ENCODE assay signal across 25 cellular contexts in the genomic region with DNA sequence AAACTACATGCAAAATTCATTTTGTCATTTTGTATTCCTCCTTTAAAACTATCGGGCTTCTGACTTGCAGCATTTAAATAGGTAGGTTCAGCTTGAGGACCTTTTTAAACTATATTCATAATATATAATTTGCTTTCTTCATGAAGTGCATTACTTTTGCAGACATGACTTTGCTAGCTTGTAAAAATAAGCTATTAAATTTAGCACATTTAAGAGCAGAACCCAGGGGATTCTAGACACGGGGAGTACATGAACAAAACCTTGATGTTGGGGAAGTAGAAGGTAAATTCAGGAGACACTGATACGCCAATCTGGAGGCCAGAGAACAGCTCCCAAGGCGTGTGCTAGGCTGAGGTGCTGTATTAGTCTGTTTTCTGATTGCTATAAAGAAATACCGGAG.
"Had no signal": no experiment of that assay in that cellular context is flagged by ENCODE, and none has a peak within 500 bp of the region (broad histone marks: within the 10 kb centered on the region; RNA-seq: fewer than 3 reads in every experiment).

No MANE protein-coding gene starts in this region.

- ATAC-seq: stimulated activated effector memory CD8-positive, alpha-beta T cell treated with anti-CD3 and anti-CD28 coated beads, Interleukin-12 subunit alpha, Interleukin-12 subunit beta, amount 100 ng/mL, for 72 hours; stimulated activated memory B cell treated with anti-CD40 and anti-IgM and Interleukin-4, amounts not matched to agents 10 μg/mL and 1 μg/mL and 100 μg/mL, for 72 hours; stimulated activated naive B cell treated with anti-CD40 and anti-IgM and Interleukin-4, amounts not matched to agents 10 μg/mL and 1 μg/mL and 100 μg/mL, for 72 hours; stimulated activated naive CD8-positive, alpha-beta T cell treated with anti-CD3 and anti-CD28 coated beads, Interleukin-15, amount 100 ng/mL, for 72 hours; stimulated activated naive CD8-positive, alpha-beta T cell treated with anti-CD3 and anti-CD28 coated beads, Interleukin-15, Interleukin-2, amounts not matched to agents 100 U/mL and 50 U/mL, for 24 hours; upper lobe of right lung had no signal

- H3K4me1 ChIP-seq: stomach, suprapubic skin, testis, thyroid gland, tibial artery, tibial nerve, transverse colon, upper lobe of left lung, upper lobe of right lung, uterus, vagina had no signal

- H3K9me3 ChIP-seq: stomach, suprapubic skin, testis, thoracic aorta, thyroid gland, tibial artery, tibial nerve, transverse colon, upper lobe of left lung, upper lobe of right lung, uterus, vagina had no signal

- DNase-seq: stimulated activated CD4-positive, alpha-beta T cell treated with anti-CD3 and anti-CD28 coated beads, Interleukin-2, amount 100 ng/mL, for 48 hours; stimulated activated CD4-positive, alpha-beta T cell treated with anti-CD3 and anti-CD28 coated beads, Interleukin-4, amount 100 ng/mL, for 1 hour; stimulated activated CD4-positive, alpha-beta T cell treated with anti-CD3 and anti-CD28 coated beads, Interleukin-4, amount 100 ng/mL, for 24 hours; stimulated activated CD4-positive, alpha-beta T cell treated with anti-CD3 and anti-CD28 coated beads, Interleukin-4, amount 100 ng/mL, for 4 hours; stimulated activated CD8-positive, alpha-beta memory T cell treated with anti-CD3 and anti-CD28 coated beads, Interleukin-4, amount 100 ng/mL, for 48 hours; stimulated activated naive B cell treated with anti-CD40 and anti-IgM and Interleukin-4, amounts not matched to agents 10 μg/mL and 1 μg/mL and 100 μg/mL, for 72 hours; stimulated activated naive CD4-positive, alpha-beta T cell; stimulated activated naive CD4-positive, alpha-beta T cell treated with Interleukin-2 at 50 U/mL for 16 hours; stimulated activated naive CD8-positive, alpha-beta T cell treated with anti-CD3 and anti-CD28 coated beads, Interleukin-15, amount 100 ng/mL, for 72 hours; stimulated activated naive CD8-positive, alpha-beta T cell treated with anti-CD3 and anti-CD28 coated beads, Interleukin-15, Interleukin-2, amounts not matched to agents 100 U/mL and 50 U/mL, for 24 hours; stomach; substantia nigra; testis; thyroid gland; tibial artery; transverse colon; upper lobe of left lung; upper lobe of right lung; uterus had no signal

- H3K4me3 ChIP-seq: stomach, suprapubic skin, testis, thoracic aorta, thyroid gland, tibial artery, tibial nerve, transverse colon, upper lobe of left lung, upper lobe of right lung, uterus, vagina had no signal

- H3K27ac ChIP-seq: stomach, suprapubic skin, testis, thoracic aorta, thyroid gland, tibial artery, tibial nerve, transverse colon, upper lobe of left lung, upper lobe of right lung, uterus, vagina had no signal

- H3K36me3 ChIP-seq: stomach, suprapubic skin, thoracic aorta, thyroid gland, tibial artery, tibial nerve, transverse colon, upper lobe of left lung, upper lobe of right lung, uterus, vagina had no signal

- H3K27me3 ChIP-seq: testis, thyroid gland, tibial nerve, upper lobe of left lung, uterus, vagina had no signal
